17 cellular contexts compared by ENCODE assay signal in genomic region chr20:25489221-25489863, GRCh38.
DNase-seq lines count a peak whose midpoint lies in the region; ATAC-seq, FAIRE-seq and TF ChIP-seq lines count a peak whose summit lies in the region.
"Had no signal": no experiment of that assay in that cellular context is flagged by ENCODE, and none has a peak within 500 bp of the region (broad histone marks: within the 10 kb centered on the region; RNA-seq: fewer than 3 reads in every experiment).

No MANE protein-coding gene starts in this region.

- no peak for TF ChIP-seq EP300 in H1 (IDR thresholded peaks at IDR 0.05; ENCODE audit: borderline replicate concordance in 1 of 2, low read depth in 2 of 2, low read length in 2 of 2)

- H3K4me3 ChIP-seq in HUES48 (ENCODE audit: low read depth, low read length) (no peak overlapping the region), H1 (ENCODE audit: extremely low read depth in 1 of 4, insufficient read depth in 2 of 4, low read depth in 3 of 4, low read length in 4 of 4) (0 out of 8 replicates have a peak overlapping the region, but pooled peaks of 1 of the 4 experiments have one; percentile 3), kidney (ENCODE audit: low read length in 2 of 2) (no peak overlapping the region), BE2C (ENCODE audit: low read depth, low read length) (no peak overlapping the region)

- 0 out of 2 replicates have a peak overlapping the region, but pooled peaks have one; percentile 20 for H2BK12ac ChIP-seq in H1 (ENCODE audit: low read depth, low read length)

- no peak overlapping the region for H3K9ac ChIP-seq in HUES48 (ENCODE audit: low read depth, low read length)
- H3K9ac ChIP-seq in H1 (replicated peaks in 1 of 4; ENCODE audit: extremely low read depth in 1 of 4, low read depth in 3 of 4, low read length in 3 of 4) = peak overlapping the region in 1 of 4 experiments; percentile 27; a peak in 1 of 7 replicates
- no peak overlapping the region for H3K9ac ChIP-seq in kidney (ENCODE audit: low read length in 2 of 2)

- CTCF ChIA-PET in H1 (lab: Charles Lee; ENCODE audit: partially characterized antibody) = interaction anchor here (0.9 to 1.3 kb wide), 5 partner anchors 10 to 194 kb away, joined by 3 to 4 read pairs (median 3); no protein-coding TSS in a partner anchor

- H2BK20ac ChIP-seq in H1 (ENCODE audit: low read length) = 0 out of 2 replicates have a peak overlapping the region, but pooled peaks have one; percentile 6

- intact Hi-C loops in kidney (cut with DNase I) = no loop called here

- H3K56ac ChIP-seq in H1 (replicated peaks; ENCODE audit: insufficient read length, low read depth, low read length) = no peak overlapping the region

- H2AK5ac ChIP-seq in H1 (ENCODE audit: low read depth, low read length) = no peak overlapping the region

- H3K9me3 Mint-ChIP-seq in activated T-helper 17 cell treated with anti-CD3 and anti-CD28 coated beads, Interleukin-2, amount 50 U/mL, for 72 hours = no peaks in the 10 kb centered on the region
- H3K9me3 Mint-ChIP-seq: CD8-positive, alpha-beta memory T cell had no signal

- no peak overlapping the region for H3K4me3 Mint-ChIP-seq in activated T-helper 17 cell treated with anti-CD3 and anti-CD28 coated beads, Interleukin-2, amount 50 U/mL, for 72 hours
- H3K4me3 Mint-ChIP-seq: CD8-positive, alpha-beta memory T cell had no signal

- TF ChIP-seq CTCF in H1 (IDR thresholded peaks at IDR 0.05; ENCODE audit: control extremely low read depth in 1 of 3, insufficient read depth in 1 of 3, low read depth in 1 of 3, low read length in 3 of 3) = no peak
- no peak for TF ChIP-seq CTCF in kidney (IDR thresholded peaks at IDR 0.05; ENCODE audit: borderline replicate concordance, extremely low read depth, insufficient read depth)
- no peak for TF ChIP-seq CTCF in BE2C (IDR thresholded peaks at IDR 0.05; ENCODE audit: low read depth, low read length)

- no peaks in the 10 kb centered on the region for H3K79me2 ChIP-seq in H1 (ENCODE audit: control insufficient read depth in 1 of 2, insufficient read depth in 2 of 2, low read length in 2 of 2)

- peak overlapping the region; percentile 22 for H4K91ac ChIP-seq in H1 (replicated peaks; ENCODE audit: insufficient read length, low read length)

- H3K27me3 ChIP-seq in HUES48 (ENCODE audit: control insufficient read depth, insufficient read depth, low read length) = no peaks in the 10 kb centered on the region
- H3K27me3 ChIP-seq in H1 (replicated peaks in 1 of 4; ENCODE audit: control insufficient read depth in 3 of 4, extremely low read depth in 1 of 4, insufficient read depth in 3 of 4, low read length in 3 of 4) = no peaks in the 10 kb centered on the region
- no peaks in the 10 kb centered on the region for H3K27me3 ChIP-seq in BE2C

- H3K23me2 ChIP-seq in H1 (ENCODE audit: low read depth, low read length) = no peaks in the 10 kb centered on the region

- H4K20me1 ChIP-seq in H1 (replicated peaks in 1 of 2; ENCODE audit: control insufficient read depth in 1 of 2, insufficient read depth in 2 of 2, low read length in 2 of 2) = peaks cover 0 to 2% of the 10 kb centered on the region in 2 experiments

- H2BK5ac ChIP-seq in H1 (ENCODE audit: low read depth, low read length) = peak overlapping the region; percentile 61; the same call in 1 of the 2 replicates

- H3K4me1 Mint-ChIP-seq in activated T-helper 17 cell treated with anti-CD3 and anti-CD28 coated beads, Interleukin-2, amount 50 U/mL, for 72 hours = peaks cover 20% of the 10 kb centered on the region

- DNase-seq in ELF-1 (ENCODE audit: low read depth, low spot score) (peak; percentile 23), H1 (ENCODE audit: low read depth in 1 of 2, low spot score in 2 of 2) (no peak), kidney (peak; percentile 51), ureter (ENCODE audit: low spot score) (no peak), BE2C (no peak)
- DNase-seq: C1 segment of cervical spinal cord; CD8-positive, alpha-beta memory T cell; IMR-90; Karpas-422; NCI-H1417 treated with DMSO at 0.1 percent for 48 hours; NCI-H2029; NCI-H345; NCI-H524 treated with DMSO at 0.1 percent for 48 hours had no signal

- POLR2A ChIA-PET in H1 (lab: Charles Lee; ENCODE audit: partially characterized antibody) = interaction anchor here (0.5 to 0.7 kb wide), 2 partner anchors 51 to 197 kb away, joined by 3 read pairs; no protein-coding TSS in a partner anchor

- WGBS in H1 (ENCODE audit: extremely low coverage in 1 of 2, insufficient coverage in 1 of 2, insufficient read length in 1 of 2, insufficient replicate concordance in 2 of 2, low coverage in 1 of 2, low lambda C conversion rate in 2 of 2, missing lambda C conversion rate in 1 of 2), 2 experiments = 83% methylated on average over 12 of the region's 15 CpGs; no CpG with 5 or more reads in 1 of the 2 experiments

- H3K9me3 ChIP-seq in HUES48 (ENCODE audit: control insufficient read depth, insufficient read depth, low read length) (no peaks in the 10 kb centered on the region), H1 (ENCODE audit: insufficient read depth in 2 of 2, low read depth in 1 of 2, low read length in 1 of 2) (no peaks in the 10 kb centered on the region), kidney (ENCODE audit: control insufficient read depth in 1 of 2, low read length in 2 of 2) (no peaks in the 10 kb centered on the region), BE2C (no peaks in the 10 kb centered on the region)

- peaks cover 53% of the 10 kb centered on the region for H3K36me3 ChIP-seq in HUES48 (ENCODE audit: control insufficient read depth, insufficient read depth, low read length)
- H3K36me3 ChIP-seq in H1 (ENCODE audit: control insufficient read depth in 2 of 4, insufficient read depth in 4 of 4, low read length in 3 of 4) = peaks cover 0 to 10% (median 3%) of the 10 kb centered on the region in 4 experiments; a peak in 2 of 8 replicates
- peaks cover 4 to 50% of the 10 kb centered on the region in 2 donors for H3K36me3 ChIP-seq in kidney (ENCODE audit: control insufficient read depth in 1 of 2, insufficient read depth in 2 of 2, low read length in 2 of 2)
- H3K36me3 ChIP-seq in BE2C = no peaks in the 10 kb centered on the region

- no peak overlapping the region; the same call in 1 of the 2 replicates for H2BK15ac ChIP-seq in H1 (ENCODE audit: low read length)

- peak overlapping the region; percentile 85 for H3K27ac ChIP-seq in HUES48 (ENCODE audit: low read depth, low read length)
- H3K27ac ChIP-seq in H1 (ENCODE audit: low read depth, low read length) = no peak overlapping the region
- H3K27ac ChIP-seq in kidney (ENCODE audit: low read depth in 2 of 2, low read length in 2 of 2) = no peak overlapping the region

- peak overlapping the region; percentile 9 for H2BK120ac ChIP-seq in H1 (replicated peaks; ENCODE audit: low read depth, low read length)

- H3K4me2 ChIP-seq in H1 (ENCODE audit: insufficient read depth in 1 of 2, low read depth in 2 of 2, low read length in 2 of 2) = peak overlapping the region; percentile 38 to 51; a peak in 3 of 4 replicates

- H3K27me3 Mint-ChIP-seq in activated T-helper 17 cell treated with anti-CD3 and anti-CD28 coated beads, Interleukin-2, amount 50 U/mL, for 72 hours = no peaks in the 10 kb centered on the region
- H3K27me3 Mint-ChIP-seq: CD8-positive, alpha-beta memory T cell had no signal

- no peak overlapping the region for H3K27ac Mint-ChIP-seq in activated T-helper 17 cell treated with anti-CD3 and anti-CD28 coated beads, Interleukin-2, amount 50 U/mL, for 72 hours
- H3K27ac Mint-ChIP-seq: CD8-positive, alpha-beta memory T cell had no signal

- TF ChIP-seq POLR2A in H1 (IDR thresholded peaks at IDR 0.05; ENCODE audit: control extremely low read depth in 1 of 2, low read depth in 2 of 2, low read length in 2 of 2) = no peak

- H4K5ac ChIP-seq in H1 (ENCODE audit: insufficient read length, low read depth, low read length) = no peak overlapping the region

- H3K36me3 Mint-ChIP-seq in activated T-helper 17 cell treated with anti-CD3 and anti-CD28 coated beads, Interleukin-2, amount 50 U/mL, for 72 hours (ENCODE audit: low read depth) = no peaks in the 10 kb centered on the region
- H3K36me3 Mint-ChIP-seq: CD8-positive, alpha-beta memory T cell had no signal

- H3K4me1 ChIP-seq in HUES48 (ENCODE audit: control insufficient read depth, insufficient read depth, low read length) (no peaks in the 10 kb centered on the region), H1 (replicated peaks in 1 of 4; ENCODE audit: control insufficient read depth in 3 of 4, insufficient read depth in 4 of 4, low read length in 3 of 4) (peaks cover 0 to 19% (median 11%) of the 10 kb centered on the region in 4 experiments; a peak in 6 of 7 replicates), kidney (ENCODE audit: control insufficient read depth in 1 of 2, insufficient read depth in 1 of 2, low read depth in 1 of 2, low read length in 2 of 2) (peaks cover 0 to 3% of the 10 kb centered on the region in 2 donors), BE2C (no peaks in the 10 kb centered on the region)

- FAIRE-seq in H1 (lab: Jason Lieb, UNC) (no peak), kidney (lab: Jason Lieb, UNC) (no peak)

- no peak overlapping the region for H4K8ac ChIP-seq in H1 (ENCODE audit: extremely low read depth, insufficient read depth, low read length)

- H3K79me1 ChIP-seq in H1 (ENCODE audit: low read depth, low read length) = no peaks in the 10 kb centered on the region

- H3K4ac ChIP-seq in H1 (replicated peaks; ENCODE audit: insufficient read length, low read depth, low read length) = no peak overlapping the region

- no peak overlapping the region for H3K18ac ChIP-seq in H1 (ENCODE audit: extremely low read depth, low read length)

- no peak for TF ChIP-seq RAD21 in H1 (IDR thresholded peaks at IDR 0.05 in 1 of 2, conservative IDR thresholded peaks at IDR 0.05 in 1 of 2; ENCODE audit: low read depth in 2 of 2, low read length in 2 of 2)

- H2AFZ ChIP-seq in H1 (ENCODE audit: low read length) = no peak overlapping the region

- no peak for ATAC-seq in activated T-helper 17 cell treated with anti-CD3 and anti-CD28 coated beads, Interleukin-2, amount 50 U/mL, for 72 hours (replicated peaks)
- ATAC-seq in activated CD4-positive, CD25-positive, alpha-beta regulatory T cell treated with anti-CD3 and anti-CD28 coated beads, Interleukin-2, amount 50 U/mL, for 24 hours = no peak
- ATAC-seq: HCT116 had no signal

- no peak overlapping the region for H3K14ac ChIP-seq in H1 (ENCODE audit: insufficient read length)

- H3K23ac ChIP-seq in H1 (ENCODE audit: insufficient read length) = no peak overlapping the region

TF ChIP-seq in H1, 55 proteins besides CTCF, POLR2A, EP300 and RAD21:
- TF ChIP-seq EGR1 (IDR thresholded peaks at IDR 0.05; ENCODE audit: borderline replicate concordance, low read depth, low read length) (peak; percentile 51; the same call in 1 of the 2 replicates), POU5F1 (IDR thresholded peaks at IDR 0.05; ENCODE audit: low read depth, low read length) (peak; percentile 51; the same call in 1 of the 2 replicates), SP4 (IDR thresholded peaks at IDR 0.05; ENCODE audit: low read length) (no peak)

Comparison
In these comparisons a context has a peak if more than half of its experiments do, and no peak if none do; other contexts are left out.
1. DNase-seq: peak in ELF-1 (single experiment) and kidney (single experiment); none in H1 (0 of 2), ureter (single experiment) and BE2C (single experiment).